Comparison of ENCODE assay signal across 1 cellular context in the genomic region with DNA sequence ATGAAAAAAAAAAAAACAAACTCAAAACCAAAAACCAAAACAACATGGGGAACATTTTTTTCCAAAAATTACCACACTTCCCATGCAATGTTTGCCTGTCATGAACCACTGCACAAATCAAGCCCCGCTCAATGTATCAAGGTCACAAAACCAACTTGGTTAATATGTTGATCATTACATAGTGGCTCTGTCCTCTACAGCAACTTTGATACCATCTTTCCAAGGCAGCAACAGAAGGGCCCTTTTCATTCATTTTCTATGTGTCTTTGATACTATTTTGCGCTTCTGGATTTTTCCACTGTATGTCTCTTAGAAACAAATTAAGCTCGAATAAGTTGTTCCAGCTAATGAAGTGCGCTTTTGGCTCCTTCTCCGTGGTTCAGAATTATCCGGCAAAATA.
TF ChIP-seq lines count a peak whose summit lies in the region.

No MANE protein-coding gene starts in this region.

TF ChIP-seq in K562, 482 proteins besides CTCF, POLR2A, EP300 and RAD21:
- TF ChIP-seq HNRNPH1 (optimal IDR thresholded peaks at IDR 0.05; ENCODE audit: low read depth, low read length) = no peak
